11 cellular contexts compared by ENCODE assay signal in the genomic region with DNA sequence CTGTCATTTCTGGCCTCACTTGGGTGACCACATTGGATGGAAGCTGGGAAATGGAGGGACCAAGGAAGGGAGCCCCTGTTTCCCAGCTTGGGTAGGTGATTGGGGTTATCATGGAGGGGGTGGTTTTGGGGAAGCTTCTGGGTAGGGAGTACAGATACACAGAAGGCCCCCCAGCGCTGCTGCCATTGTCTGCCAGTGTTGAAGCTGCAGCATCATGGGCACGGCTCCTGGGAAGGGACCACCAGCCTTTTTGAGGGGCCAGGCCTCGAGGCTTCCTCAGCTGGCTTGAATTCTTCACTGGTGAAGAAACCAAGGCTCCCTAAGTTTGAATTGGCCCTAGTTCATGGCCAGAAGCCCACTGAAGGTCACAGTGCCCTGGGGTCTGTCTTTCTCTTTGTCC.
"Had no signal": no experiment of that assay in that cellular context is flagged by ENCODE, and none has a peak within 500 bp of the region (broad histone marks: within the 10 kb centered on the region; RNA-seq: fewer than 3 reads in every experiment).

No MANE protein-coding gene starts in this region.

- H3K4me2 ChIP-seq: GM23338 had no signal

- H3K27ac Mint-ChIP-seq: GM23338, H9, HFFc6 had no signal

- H3K4me1 ChIP-seq: HAP-1 had no signal

- H3K4me3 Mint-ChIP-seq: GM23338, H9, HFFc6 had no signal

- H3K36me3 ChIP-seq: HAP-1 had no signal

- FAIRE-seq: H1, H54 had no signal

- H3K9me3 Mint-ChIP-seq: H9, HFFc6 had no signal

- H3K27ac ChIP-seq: GM23248 had no signal

- ATAC-seq: GM23338, HCT116 had no signal

- H3K4me3 ChIP-seq: GM23248, GM23338, HAP-1 had no signal

- H3K9me3 ChIP-seq: HAP-1 had no signal

- DNase-seq: GM23248, GOT3, H7, H9, HCEC 1CT, HFFc6 had no signal

- H3K9ac ChIP-seq: GM23248 had no signal
